8 cellular contexts compared by ENCODE assay signal in the genomic region with DNA sequence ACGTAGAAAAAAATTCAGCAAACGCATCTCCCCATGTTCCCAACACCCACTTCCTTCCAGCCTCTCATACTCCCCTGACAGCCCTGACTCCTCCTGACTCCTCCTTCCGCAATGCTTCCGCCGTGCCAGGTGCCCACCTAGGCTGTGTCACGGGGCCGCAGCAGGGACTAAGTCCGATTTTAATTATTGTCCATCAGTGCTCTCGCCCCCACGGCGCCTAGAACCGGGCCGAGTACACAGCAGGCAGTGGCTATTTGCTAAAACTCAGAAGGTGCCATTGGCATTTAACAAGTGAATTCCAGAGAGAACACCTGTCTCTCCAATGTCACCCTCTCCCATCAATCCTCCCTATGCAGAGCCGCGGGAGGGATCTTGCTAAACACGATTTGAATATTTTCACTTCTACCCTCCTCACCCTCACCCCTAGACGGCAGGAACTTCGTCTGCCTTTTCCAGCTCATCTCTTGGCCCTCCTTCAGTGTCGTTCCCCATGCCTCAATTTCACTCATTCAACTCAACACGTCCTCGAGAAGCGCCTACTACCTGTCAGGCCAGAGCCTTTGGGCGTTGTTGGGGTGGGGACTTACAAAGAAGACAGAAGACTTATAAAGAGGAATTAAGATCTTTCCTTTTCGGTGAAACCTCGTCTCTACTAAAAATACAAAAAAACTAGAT. TPM values are rescaled to one million over a fixed set of nuclear protein-coding genes. Genes with fewer than 3 reads are reported as not detected.
DNase-seq lines count a peak whose midpoint lies in the region; ATAC-seq and TF ChIP-seq lines count a peak whose summit lies in the region.

No MANE protein-coding gene starts in this region.

- no peak overlapping the region for H2AK5ac ChIP-seq in mesenchymal stem cell (ENCODE audit: low read length, severe bottlenecking)

- peak overlapping the region in 1 of 2 experiments; percentile 75 for H3K23ac ChIP-seq in mesenchymal stem cell (ENCODE audit: low read length in 2 of 2)

- no peaks in the 10 kb centered on the region for H3K36me3 Mint-ChIP-seq in CD4-positive, CD25-positive, alpha-beta regulatory T cell

- peak overlapping the region; percentile 13 for H2BK120ac ChIP-seq in mesenchymal stem cell (ENCODE audit: low read depth, low read length)

- H2BK12ac ChIP-seq in mesenchymal stem cell (ENCODE audit: low read length in 2 of 2): no peak overlapping the region

- peak overlapping the region in 1 of 2 experiments; percentile 9 for H3K4ac ChIP-seq in mesenchymal stem cell (ENCODE audit: low read depth in 1 of 2, low read length in 2 of 2)

- H3K79me1 ChIP-seq in mesenchymal stem cell (replicated peaks; ENCODE audit: low read length, poor library complexity, severe bottlenecking): no peaks in the 10 kb centered on the region

- intact Hi-C loops in thyroid gland (cut with DNase I): no loop called here

- peak overlapping the region in 1 of 3 donors; percentile 100 for H3K27ac Mint-ChIP-seq in CD4-positive, CD25-positive, alpha-beta regulatory T cell

- no peak overlapping the region for H4K91ac ChIP-seq in mesenchymal stem cell (ENCODE audit: low read length)

- ATAC-seq in CD4-positive, CD25-positive, alpha-beta regulatory T cell (ENCODE audit: low read depth in 2 of 2): peak in 1 of 2 donors; percentile 0
- ATAC-seq in HG03439 (IDR thresholded peaks at IDR 0.05; ENCODE audit: unreplicated experiment): peak; percentile 23

- WGBS in mesenchymal stem cell: under 1% methylated on average over 21 of the region's 25 CpGs
- WGBS in thyroid gland, 2 donors: 1 to 3% methylated on average over 25 of the region's 25 CpGs

- H3K27ac ChIP-seq in CD4-positive, CD25-positive, alpha-beta regulatory T cell (ENCODE audit: insufficient read depth, low read length, poor library complexity, severe bottlenecking): peak overlapping the region; percentile 94
- H3K27ac ChIP-seq in mesenchymal stem cell (ENCODE audit: low read length, poor library complexity, severe bottlenecking) (peak overlapping the region; percentile 55), thyroid gland (peak overlapping the region; percentile 96 to 98 (median 97))

- no peak overlapping the region for H3K14ac ChIP-seq in mesenchymal stem cell (ENCODE audit: low read length in 2 of 2)

- H3K18ac ChIP-seq in mesenchymal stem cell (ENCODE audit: low read depth in 1 of 2, low read length in 2 of 2): peak overlapping the region; percentile 70 to 73

- peak overlapping the region; percentile 89 for H3K4me3 ChIP-seq in CD4-positive, CD25-positive, alpha-beta regulatory T cell (ENCODE audit: low read depth, low read length)
- H3K4me3 ChIP-seq in mesenchymal stem cell (ENCODE audit: insufficient read depth in 1 of 2, low read depth in 1 of 2, low read length in 2 of 2) (peak overlapping the region; percentile 70 to 92), thyroid gland (replicated peaks in 1 of 3) (peak overlapping the region; percentile 5 to 56 (median 55))

- H3K36me3 ChIP-seq in CD4-positive, CD25-positive, alpha-beta regulatory T cell (ENCODE audit: control insufficient read depth, insufficient read depth, low read length): no peaks in the 10 kb centered on the region
- H3K36me3 ChIP-seq in mesenchymal stem cell (ENCODE audit: control insufficient read depth in 1 of 2, insufficient read depth in 2 of 2, low read depth in 1 of 2, low read length in 2 of 2): no peaks in the 10 kb centered on the region
- H3K36me3 ChIP-seq in thyroid gland: no peaks in the 10 kb centered on the region

- peaks cover 12% of the 10 kb centered on the region for H3K4me1 ChIP-seq in CD4-positive, CD25-positive, alpha-beta regulatory T cell (ENCODE audit: control insufficient read depth, insufficient read depth, low read length, poor library complexity, severe bottlenecking)
- H3K4me1 ChIP-seq in mesenchymal stem cell (ENCODE audit: control insufficient read depth, insufficient read depth, low read depth, low read length) (peaks cover 6% of the 10 kb centered on the region), thyroid gland (peaks cover 13 to 30% of the 10 kb centered on the region in 2 donors)

- H3K9me3 Mint-ChIP-seq in CD4-positive, CD25-positive, alpha-beta regulatory T cell: peaks cover 0 to 10% (median 0%) of the 10 kb centered on the region in 7 donors

- no peaks in the 10 kb centered on the region for H3K27me3 ChIP-seq in CD4-positive, CD25-positive, alpha-beta regulatory T cell (ENCODE audit: control insufficient read depth, insufficient read depth, low read length)
- peaks cover 0 to 14% of the 10 kb centered on the region in 2 experiments for H3K27me3 ChIP-seq in mesenchymal stem cell (ENCODE audit: control insufficient read depth in 1 of 2, insufficient read depth in 1 of 2, low read length in 2 of 2)
- no peaks in the 10 kb centered on the region for H3K27me3 ChIP-seq in thyroid gland

- H3K9ac ChIP-seq in mesenchymal stem cell (ENCODE audit: low read length): peak overlapping the region; percentile 92

- DNase-seq in CD4-positive, CD25-positive, alpha-beta regulatory T cell: peak; percentile 23 to 68 (median 57)
- DNase-seq in dermis blood vessel endothelial cell (peak; percentile 39), mesenchymal stem cell (peak; percentile 55), thyroid gland (peak; percentile 35 to 37), iPS-NIHi11 (ENCODE audit: low spot score) (no peak)

- H2AFZ ChIP-seq in mesenchymal stem cell (ENCODE audit: low read depth, low read length): peak overlapping the region; percentile 87

- H3K4me1 Mint-ChIP-seq in CD4-positive, CD25-positive, alpha-beta regulatory T cell: peaks cover 5 to 21% (median 10%) of the 10 kb centered on the region in 4 donors

- H2BK5ac ChIP-seq in mesenchymal stem cell (ENCODE audit: low read depth, low read length, poor library complexity, severe bottlenecking): no peak overlapping the region

- H3K9me3 ChIP-seq in CD4-positive, CD25-positive, alpha-beta regulatory T cell (ENCODE audit: control insufficient read depth in 2 of 2, low read length in 2 of 2): no peaks in the 10 kb centered on the region
- H3K9me3 ChIP-seq in mesenchymal stem cell (ENCODE audit: control insufficient read depth, low read length) (no peaks in the 10 kb centered on the region), thyroid gland (no peaks in the 10 kb centered on the region)

- H4K8ac ChIP-seq in mesenchymal stem cell (ENCODE audit: low read length): peak overlapping the region; percentile 62

- peaks cover 26% of the 10 kb centered on the region for H3K27me3 Mint-ChIP-seq in CD4-positive, CD25-positive, alpha-beta regulatory T cell

- peak in 1 of 6 experiments; percentile 2 for TF ChIP-seq CTCF in thyroid gland (IDR thresholded peaks at IDR 0.05)

- TF ChIP-seq POLR2A in GM19099 (IDR thresholded peaks at IDR 0.05; ENCODE audit: extremely low read depth, insufficient read length, low read depth) (peak; percentile 13), Raji (IDR thresholded peaks at IDR 0.05; ENCODE audit: insufficient read depth, low read depth, low read length) (peak; percentile 35; the same call in 1 of the 2 replicates), thyroid gland (IDR thresholded peaks at IDR 0.05) (no peak)

- H3K4me2 ChIP-seq in mesenchymal stem cell (ENCODE audit: low read length, poor library complexity, severe bottlenecking): peak overlapping the region; percentile 85

- H3K4me3 Mint-ChIP-seq in CD4-positive, CD25-positive, alpha-beta regulatory T cell: no peak overlapping the region

- no peak overlapping the region for H2BK15ac ChIP-seq in mesenchymal stem cell (ENCODE audit: low read depth, poor library complexity, severe bottlenecking)

RNA-seq across cellular contexts. Expression of a gene that starts 11.5 kb away (rescaled TPM):
- 3.3 TPM for total RNA-seq in CD4-positive, CD25-positive, alpha-beta regulatory T cell
- 1 to 10 TPM in 2 of 4 donors, under 1 TPM in 2; 0.87 to 2.2 (median 1.3) TPM for polyA plus RNA-seq in CD4-positive, CD25-positive, alpha-beta regulatory T cell
- total RNA-seq in dermis blood vessel endothelial cell (1.8 and 3.7 TPM in 2 replicates), thyroid gland (10 to 100 TPM in 1 of 4 donors, 1 to 10 TPM in 3; 8.0 to 15.9 (median 8.7) TPM)
- polyA plus RNA-seq in mesenchymal stem cell (2013, experiment 1 of 2): 1.3 TPM
- polyA plus RNA-seq in mesenchymal stem cell (2013, experiment 2 of 2): 1.8 TPM

RNA-seq across cellular contexts. Expression of a gene that starts 52.8 kb away (rescaled TPM):
- total RNA-seq in CD4-positive, CD25-positive, alpha-beta regulatory T cell: not detected
- not detected for polyA plus RNA-seq in CD4-positive, CD25-positive, alpha-beta regulatory T cell
- not detected in 2 replicates for total RNA-seq in dermis blood vessel endothelial cell
- not detected for polyA plus RNA-seq in mesenchymal stem cell (2013, experiment 1 of 2)
- not detected for polyA plus RNA-seq in mesenchymal stem cell (2013, experiment 2 of 2)
- total RNA-seq in thyroid gland: not detected

Comparison
In these comparisons a context has a peak if more than half of its experiments do, and no peak if none do; other contexts are left out.
1. POLR2A ChIP-seq: peak in GM19099 (single experiment) and Raji (single experiment); none in thyroid gland (0 of 2).
2. Peak in every context shown above with its lines, with median percentiles within 50 percentile points of each other: H3K27ac ChIP-seq and H3K4me3 ChIP-seq.